In genomic region chrX:68098431-68098830, GRCh38 we compare ENCODE assay signal across 22 cellular contexts.
"Had no signal": no experiment of that assay in that cellular context is flagged by ENCODE, and none has a peak within 500 bp of the region (broad histone marks: within the 10 kb centered on the region; RNA-seq: fewer than 3 reads in every experiment).

No MANE protein-coding gene starts in this region.

- H3K4me1 ChIP-seq: SJSA1 had no signal

- H3K27ac ChIP-seq: SJSA1, SK-N-MC had no signal

- H3K27me3 ChIP-seq: SJSA1 had no signal

- FAIRE-seq: RCC 7860 had no signal

- H3K4me3 ChIP-seq: SJSA1, SK-N-MC had no signal

- H3K9me3 ChIP-seq: SJSA1 had no signal

- H3K36me3 ChIP-seq: SJSA1 had no signal

- DNase-seq: KBM-7, MV-4-11, NCI-H1048, NCI-H1105, NCI-H1417, NCI-H1436 treated with DMSO at 0.1 percent for 48 hours, NCI-H1694, NCI-H187 treated with DMSO at 0.1 percent for 48 hours, NCI-H2029 treated with DMSO at 0.1 percent for 48 hours, NCI-H2171, NCI-H226, NCI-H446, NCI-H510A, NCI-H524 treated with DMSO at 0.1 percent for 48 hours, NCI-H69, NCI-H774, Right ventricle myocardium superior, RPMI8226, SIG-M5 had no signal
